9 cellular contexts compared by ENCODE assay signal in the genomic region with DNA sequence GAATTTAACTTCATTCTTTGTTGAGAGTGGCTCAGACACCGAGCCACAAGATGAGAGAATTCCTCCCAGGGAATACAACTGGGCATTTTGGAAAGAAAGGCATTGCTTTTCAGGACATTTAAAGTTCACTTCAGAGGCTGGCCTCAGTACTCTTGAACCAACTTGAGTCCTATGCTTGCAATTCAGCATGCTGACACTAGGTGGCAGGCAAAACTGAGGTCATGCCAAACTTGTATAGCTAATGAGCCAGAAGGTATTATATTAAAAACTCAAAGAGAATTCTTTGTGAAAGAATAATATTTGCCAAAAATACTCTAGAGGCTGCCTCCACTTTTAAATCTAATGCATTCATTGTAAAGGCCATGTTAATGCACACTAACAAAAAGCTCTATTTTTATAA.
DNase-seq lines count a peak whose midpoint lies in the region; ATAC-seq and TF ChIP-seq lines count a peak whose summit lies in the region.
"Had no signal": no experiment of that assay in that cellular context is flagged by ENCODE, and none has a peak within 500 bp of the region (broad histone marks: within the 10 kb centered on the region; RNA-seq: fewer than 3 reads in every experiment).

No MANE protein-coding gene starts in this region.

- no peak for TF ChIP-seq POLR2A in right lobe of liver (IDR thresholded peaks at IDR 0.05)

- H3K27me3 Mint-ChIP-seq in activated CD4-positive, alpha-beta memory T cell treated with anti-CD3 and anti-CD28 coated beads for 36 hours = peaks cover 2% of the 10 kb centered on the region

- POLR2A ChIA-PET in HEK293T (lab: Yijun Ruan, JAX) = no interaction called here
- POLR2A ChIA-PET in activated CD4-positive, alpha-beta memory T cell treated with anti-CD3 and anti-CD28 coated beads for 36 hours (lab: Charles Lee) = no interaction called here

- H3K36me3 ChIP-seq in right lobe of liver = no peaks in the 10 kb centered on the region
- H3K36me3 ChIP-seq: HAP-1 had no signal

- H3K27ac Mint-ChIP-seq in activated CD4-positive, alpha-beta memory T cell treated with anti-CD3 and anti-CD28 coated beads for 36 hours = no peak overlapping the region

- no peaks in the 10 kb centered on the region for H3K9me3 ChIP-seq in right lobe of liver
- H3K9me3 ChIP-seq: HAP-1 had no signal

- no peaks in the 10 kb centered on the region for H3K4me1 Mint-ChIP-seq in activated CD4-positive, alpha-beta memory T cell treated with anti-CD3 and anti-CD28 coated beads for 36 hours (ENCODE audit: low read depth)

- H3K4me1 ChIP-seq in right lobe of liver = no peaks in the 10 kb centered on the region
- H3K4me1 ChIP-seq: HAP-1 had no signal

- intact Hi-C loops in activated CD4-positive, alpha-beta memory T cell treated with anti-CD3 and anti-CD28 coated beads for 36 hours (cut with micrococcal nuclease) = loop anchor here (1.0 to 2.0 kb wide), 2 partner anchors 62 to 1180 kb away; no protein-coding TSS in a partner anchor
- intact Hi-C loops in right lobe of liver (cut with DNase I) (no loop called here), posterior vena cava (cut with DNase I) (no loop called here)

- no peaks in the 10 kb centered on the region for H3K27me3 ChIP-seq in right lobe of liver

- ATAC-seq in right lobe of liver (no peak), omental fat pad (ENCODE audit: low FRiP score) (no peak)

- H3K4me3 Mint-ChIP-seq in activated CD4-positive, alpha-beta memory T cell treated with anti-CD3 and anti-CD28 coated beads for 36 hours = no peak overlapping the region

- H3K4me3 ChIP-seq in right lobe of liver = no peak overlapping the region
- H3K4me3 ChIP-seq: HAP-1 had no signal

- H3K9me3 Mint-ChIP-seq in activated CD4-positive, alpha-beta memory T cell treated with anti-CD3 and anti-CD28 coated beads for 36 hours = peaks cover 7% of the 10 kb centered on the region

- WGBS in right lobe of liver (ENCODE audit: insufficient coverage, low coverage, low lambda C conversion rate, missing lambda C conversion rate) = 82% methylated on average over 1 of the region's 1 CpG

- DNase-seq in CD1c-positive myeloid dendritic cell (ENCODE audit: extremely low spot score) = peak; percentile 51
- DNase-seq in HEK293T (ENCODE audit: extremely low spot score) = peak; percentile 18
- peak; percentile 45 for DNase-seq in activated CD4-positive, alpha-beta memory T cell treated with anti-CD3 and anti-CD28 coated beads for 36 hours
- no peak for DNase-seq in right lobe of liver
- DNase-seq in caudate nucleus (lab: John Stamatoyannopoulos, UW) = no peak
- no peak for DNase-seq in posterior vena cava (ENCODE audit: low spot score)
- no peak for DNase-seq in cerebellum (ENCODE audit: low spot score)
- DNase-seq in omental fat pad (ENCODE audit: low spot score) = no peak

- no peaks in the 10 kb centered on the region for H3K36me3 Mint-ChIP-seq in activated CD4-positive, alpha-beta memory T cell treated with anti-CD3 and anti-CD28 coated beads for 36 hours

- TF ChIP-seq CTCF in right lobe of liver (IDR thresholded peaks at IDR 0.05) = peak; percentile 24 to 50 (median 36)
- TF ChIP-seq CTCF in omental fat pad (IDR thresholded peaks at IDR 0.05) = no peak

- CTCF ChIA-PET in HEK293T (lab: Yijun Ruan, JAX) = no interaction called here
- CTCF ChIA-PET in activated CD4-positive, alpha-beta memory T cell treated with anti-CD3 and anti-CD28 coated beads for 36 hours (lab: Charles Lee) = interaction anchor here (0.7 to 2.0 kb wide), 7 partner anchors 9 to 204 kb away, joined by 3 to 15 read pairs (median 3); no protein-coding TSS in a partner anchor

- H3K27ac ChIP-seq in right lobe of liver (no peak overlapping the region), caudate nucleus (ENCODE audit: low read depth, low read length) (no peak overlapping the region)

TF ChIP-seq in HEK293T, 16 proteins besides CTCF, POLR2A, EP300 and RAD21:
- TF ChIP-seq CTBP1 (IDR thresholded peaks at IDR 0.05; ENCODE audit: borderline replicate concordance) (no peak), TARDBP (IDR thresholded peaks at IDR 0.05) (no peak), SP1 (IDR thresholded peaks at IDR 0.05) (no peak), NFRKB (IDR thresholded peaks at IDR 0.05) (no peak), SUZ12 (IDR thresholded peaks at IDR 0.05) (no peak), BHLHE40 (IDR thresholded peaks at IDR 0.05; ENCODE audit: borderline replicate concordance) (no peak), ARNT (IDR thresholded peaks at IDR 0.05) (no peak), ZNF384 (IDR thresholded peaks at IDR 0.05) (no peak), L3MBTL2 (conservative IDR thresholded peaks at IDR 0.05) (no peak), ELF4 (IDR thresholded peaks at IDR 0.05) (no peak), FOXK2 (IDR thresholded peaks at IDR 0.05) (no peak), LEF1 (IDR thresholded peaks at IDR 0.05; ENCODE audit: borderline replicate concordance) (no peak), HDGF (IDR thresholded peaks at IDR 0.05; ENCODE audit: borderline replicate concordance) (no peak), FOXA1 (IDR thresholded peaks at IDR 0.05) (no peak), FOXM1 (IDR thresholded peaks at IDR 0.05; ENCODE audit: borderline replicate concordance) (no peak)
- TF ChIP-seq, protein P1, sequence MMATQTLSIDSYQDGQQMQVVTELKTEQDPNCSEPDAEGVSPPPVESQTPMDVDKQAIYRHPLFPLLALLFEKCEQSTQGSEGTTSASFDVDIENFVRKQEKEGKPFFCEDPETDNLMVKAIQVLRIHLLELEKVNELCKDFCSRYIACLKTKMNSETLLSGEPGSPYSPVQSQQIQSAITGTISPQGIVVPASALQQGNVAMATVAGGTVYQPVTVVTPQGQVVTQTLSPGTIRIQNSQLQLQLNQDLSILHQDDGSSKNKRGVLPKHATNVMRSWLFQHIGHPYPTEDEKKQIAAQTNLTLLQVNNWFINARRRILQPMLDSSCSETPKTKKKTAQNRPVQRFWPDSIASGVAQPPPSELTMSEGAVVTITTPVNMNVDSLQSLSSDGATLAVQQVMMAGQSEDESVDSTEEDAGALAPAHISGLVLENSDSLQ (IDR thresholded peaks at IDR 0.05) = no peak

Comparison
In these comparisons a context has a peak if more than half of its experiments do, and no peak if none do; other contexts are left out.
1. DNase-seq: peak in CD1c-positive myeloid dendritic cell (single experiment), HEK293T (single experiment) and activated CD4-positive, alpha-beta memory T cell treated with anti-CD3 and anti-CD28 coated beads for 36 hours (single experiment); none in right lobe of liver (0 of 3), caudate nucleus (0 of 61), posterior vena cava (single experiment), cerebellum (single experiment) and omental fat pad (single experiment).
2. CTCF ChIP-seq: peak in right lobe of liver (4 of 4); none in omental fat pad (0 of 3).